In genomic region chr9:112020680-112021596, GRCh38 we compare ENCODE assay signal across 9 cellular contexts.
DNase-seq lines count a peak whose midpoint lies in the region; ATAC-seq, FAIRE-seq and TF ChIP-seq lines count a peak whose summit lies in the region.
"Had no signal": no experiment of that assay in that cellular context is flagged by ENCODE, and none has a peak within 500 bp of the region (broad histone marks: within the 10 kb centered on the region; RNA-seq: fewer than 3 reads in every experiment).

No MANE protein-coding gene starts in this region.

- H3K27ac ChIP-seq in endothelial cell of umbilical vein (ENCODE audit: insufficient read depth, low read depth, low read length), result peak overlapping the region; percentile 64

- peak overlapping the region; percentile 76 for H3K27ac Mint-ChIP-seq in stimulated activated naive CD8-positive, alpha-beta T cell treated with anti-CD3 and anti-CD28 coated beads, Interleukin-15, Interleukin-2, amounts not matched to agents 100 ng/mL and 50 ng/mL, for 24 hours
- no peak overlapping the region for H3K27ac Mint-ChIP-seq in stimulated activated naive CD8-positive, alpha-beta T cell treated with anti-CD3 and anti-CD28 coated beads, Interleukin-15, amount 100 ng/mL, for 72 hours
- H3K27ac Mint-ChIP-seq in activated T-cell treated with anti-CD3 and anti-CD28 coated beads, Interleukin-2, amount 50 U/mL, for 24 hours, result no peak overlapping the region

- H3K9me3 ChIP-seq in endothelial cell of umbilical vein (replicated peaks; ENCODE audit: control insufficient read depth, insufficient read depth, low read length), result no peaks in the 10 kb centered on the region

- CTCF ChIA-PET in endothelial cell of umbilical vein (lab: Charles Lee), result interaction anchor here (0.7 to 2.9 kb wide), 14 partner anchors 9 to 261 kb away, joined by 3 to 25 read pairs (median 5); no protein-coding TSS in a partner anchor

- H3K27me3 Mint-ChIP-seq in stimulated activated naive CD8-positive, alpha-beta T cell treated with anti-CD3 and anti-CD28 coated beads, Interleukin-15, Interleukin-2, amounts not matched to agents 100 ng/mL and 50 ng/mL, for 24 hours, result peaks cover 15% of the 10 kb centered on the region
- H3K27me3 Mint-ChIP-seq in stimulated activated naive CD8-positive, alpha-beta T cell treated with anti-CD3 and anti-CD28 coated beads, Interleukin-15, amount 100 ng/mL, for 72 hours, result peaks cover 17% of the 10 kb centered on the region
- no peaks in the 10 kb centered on the region for H3K27me3 Mint-ChIP-seq in activated T-cell treated with anti-CD3 and anti-CD28 coated beads, Interleukin-2, amount 50 U/mL, for 24 hours

- intact Hi-C loops in endothelial cell of umbilical vein (cut with micrococcal nuclease), result loop anchor here (1.0 to 2.0 kb wide), 4 partner anchors 9 to 124 kb away; partner anchors contain the start of gene UGCG

- ATAC-seq in stimulated activated naive CD8-positive, alpha-beta T cell treated with anti-CD3 and anti-CD28 coated beads, Interleukin-15, amount 100 ng/mL, for 72 hours, result no peak
- ATAC-seq in HG03521 (IDR thresholded peaks at IDR 0.05; ENCODE audit: unreplicated experiment) (peak; percentile 48), GM18858 (IDR thresholded peaks at IDR 0.05; ENCODE audit: unreplicated experiment) (no peak)

- POLR2A ChIA-PET in endothelial cell of umbilical vein (lab: Charles Lee), result interaction anchor here (1.9 kb wide), 1 partner anchor 9 kb away, joined by 5 read pairs; no protein-coding TSS in a partner anchor

- H2AFZ ChIP-seq in endothelial cell of umbilical vein (ENCODE audit: low read depth, low read length), result no peak overlapping the region

- peak overlapping the region; percentile 25 for H3K9ac ChIP-seq in endothelial cell of umbilical vein (replicated peaks; ENCODE audit: extremely low read depth, insufficient read depth, low read length)

- FAIRE-seq in endothelial cell of umbilical vein (lab: Jason Lieb, UNC), result peak; percentile 74

- no peaks in the 10 kb centered on the region for H3K9me1 ChIP-seq in endothelial cell of umbilical vein (replicated peaks; ENCODE audit: control insufficient read depth, extremely low read depth, insufficient read depth, low read length)

- TSS peak; percentile 56 for BruUV-seq in endothelial cell of umbilical vein (replicated peaks; lab: Mats Ljungman, UMichigan)

- dilution Hi-C loops in endothelial cell of umbilical vein (cut with MboI; ENCODE audit: extremely low pct_ligation_motif_present, low sequenced_read_pairs), result no loop called here

- peaks cover 8% of the 10 kb centered on the region for H3K36me3 Mint-ChIP-seq in stimulated activated naive CD8-positive, alpha-beta T cell treated with anti-CD3 and anti-CD28 coated beads, Interleukin-15, Interleukin-2, amounts not matched to agents 100 ng/mL and 50 ng/mL, for 24 hours (ENCODE audit: low read depth)
- H3K36me3 Mint-ChIP-seq in activated T-cell treated with anti-CD3 and anti-CD28 coated beads, Interleukin-2, amount 50 U/mL, for 24 hours (ENCODE audit: low read depth), result no peaks in the 10 kb centered on the region

- peaks cover 24% of the 10 kb centered on the region for H3K4me1 ChIP-seq in endothelial cell of umbilical vein (ENCODE audit: control insufficient read depth, extremely low read depth, insufficient read depth, low read length)

- peaks cover 4% of the 10 kb centered on the region for H3K9me3 Mint-ChIP-seq in stimulated activated naive CD8-positive, alpha-beta T cell treated with anti-CD3 and anti-CD28 coated beads, Interleukin-15, Interleukin-2, amounts not matched to agents 100 ng/mL and 50 ng/mL, for 24 hours
- H3K9me3 Mint-ChIP-seq in stimulated activated naive CD8-positive, alpha-beta T cell treated with anti-CD3 and anti-CD28 coated beads, Interleukin-15, amount 100 ng/mL, for 72 hours, result peaks cover 0 to 7% of the 10 kb centered on the region in 2 donors
- H3K9me3 Mint-ChIP-seq in activated T-cell treated with anti-CD3 and anti-CD28 coated beads, Interleukin-2, amount 50 U/mL, for 24 hours, result no peaks in the 10 kb centered on the region

- no peaks in the 10 kb centered on the region for H3K79me2 ChIP-seq in endothelial cell of umbilical vein (ENCODE audit: control insufficient read depth, insufficient read depth, low read length)

- H4K20me1 ChIP-seq in endothelial cell of umbilical vein (replicated peaks; ENCODE audit: control insufficient read depth, extremely low read depth, insufficient read depth, low read length), result no peaks in the 10 kb centered on the region

- no peak for TF ChIP-seq POLR2A in endothelial cell of umbilical vein (IDR thresholded peaks at IDR 0.05; ENCODE audit: low read depth, low read length)

- peak overlapping the region; percentile 17 for H3K4me3 Mint-ChIP-seq in stimulated activated naive CD8-positive, alpha-beta T cell treated with anti-CD3 and anti-CD28 coated beads, Interleukin-15, Interleukin-2, amounts not matched to agents 100 ng/mL and 50 ng/mL, for 24 hours
- H3K4me3 Mint-ChIP-seq in stimulated activated naive CD8-positive, alpha-beta T cell treated with anti-CD3 and anti-CD28 coated beads, Interleukin-15, amount 100 ng/mL, for 72 hours, result no peak overlapping the region
- no peak overlapping the region for H3K4me3 Mint-ChIP-seq in activated T-cell treated with anti-CD3 and anti-CD28 coated beads, Interleukin-2, amount 50 U/mL, for 24 hours
- H3K4me3 Mint-ChIP-seq: dendritic cell treated with granulocyte-macrophage colony-stimulating factor and Interleukin-4, amounts not matched to agents 40 ng/mL and 50 ng/mL, for 4 days had no signal

- peaks cover 37% of the 10 kb centered on the region for H3K4me1 Mint-ChIP-seq in stimulated activated naive CD8-positive, alpha-beta T cell treated with anti-CD3 and anti-CD28 coated beads, Interleukin-15, Interleukin-2, amounts not matched to agents 100 ng/mL and 50 ng/mL, for 24 hours (ENCODE audit: low read depth)
- H3K4me1 Mint-ChIP-seq in stimulated activated naive CD8-positive, alpha-beta T cell treated with anti-CD3 and anti-CD28 coated beads, Interleukin-15, amount 100 ng/mL, for 72 hours, result peaks cover 30% of the 10 kb centered on the region
- H3K4me1 Mint-ChIP-seq in activated T-cell treated with anti-CD3 and anti-CD28 coated beads, Interleukin-2, amount 50 U/mL, for 24 hours (ENCODE audit: low read depth), result peaks cover 28% of the 10 kb centered on the region

- no peak overlapping the region for H3K4me3 ChIP-seq in endothelial cell of umbilical vein (replicated peaks in 1 of 3; ENCODE audit: insufficient read depth in 1 of 3, low read depth in 1 of 3, low read length in 3 of 3)

- H3K4me2 ChIP-seq in endothelial cell of umbilical vein (ENCODE audit: insufficient read depth, low read length), result peak overlapping the region; percentile 30

- no peak for TF ChIP-seq CTCF in endothelial cell of umbilical vein (IDR thresholded peaks at IDR 0.05; ENCODE audit: extremely low read depth in 1 of 2, insufficient read depth in 1 of 2, low read depth in 1 of 2, low read length in 2 of 2)

- no peaks in the 10 kb centered on the region for H3K27me3 ChIP-seq in endothelial cell of umbilical vein (ENCODE audit: control insufficient read depth in 2 of 2, insufficient read depth in 2 of 2, low read length in 2 of 2)

- H3K36me3 ChIP-seq in endothelial cell of umbilical vein (ENCODE audit: control insufficient read depth in 2 of 2, extremely low read depth in 1 of 2, insufficient read depth in 2 of 2, low read length in 2 of 2), result no peaks in the 10 kb centered on the region

- no peak for DNase-seq in stimulated activated naive CD8-positive, alpha-beta T cell treated with anti-CD3 and anti-CD28 coated beads, Interleukin-15, amount 100 ng/mL, for 72 hours
- DNase-seq in endothelial cell of umbilical vein (ENCODE audit: low read depth, low spot score) (peak; percentile 74), SIG-M5 treated with dmso at 0.1 percent for 504 hours (lab: John Stamatoyannopoulos, UW; ENCODE audit: unreplicated experiment) (no peak)
- no peak for DNase-seq in stimulated activated CD4-positive, alpha-beta T cell treated with anti-CD3 and anti-CD28 coated beads, Interleukin-4, amount 100 ng/mL, for 4 hours
- DNase-seq in activated T-cell treated with anti-CD3 and anti-CD28 coated beads, Interleukin-2, amount 50 U/mL, for 24 hours, result no peak

TF ChIP-seq in endothelial cell of umbilical vein, 7 proteins besides CTCF, POLR2A, EP300 and RAD21:
- TF ChIP-seq GATA2 (IDR thresholded peaks at IDR 0.05; ENCODE audit: insufficient read depth, insufficient read length, low read depth, low read length) (peak; percentile 20), MYC (IDR thresholded peaks at IDR 0.05; ENCODE audit: low read depth, low read length) (no peak), EZH2 (IDR thresholded peaks at IDR 0.05; ENCODE audit: borderline replicate concordance, low read depth, low read length, severe bottlenecking) (no peak), POLR2AphosphoS5 (IDR thresholded peaks at IDR 0.05; ENCODE audit: insufficient read depth, low read depth, low read length) (peak; percentile 47), FOS (IDR thresholded peaks at IDR 0.05; ENCODE audit: borderline replicate concordance, insufficient read depth, low read length) (peak; percentile 96), JUN (IDR thresholded peaks at IDR 0.05; ENCODE audit: borderline replicate concordance, insufficient read depth, insufficient read length, low read depth) (peak; percentile 90), MAX (IDR thresholded peaks at IDR 0.05; ENCODE audit: insufficient read depth, insufficient read length) (no peak)
